8 cellular contexts compared by ENCODE assay signal in genomic region chr10:23314835-23315239, GRCh38. TPM values are rescaled to one million over a fixed set of nuclear protein-coding genes. Genes with fewer than 3 reads are reported as not detected.
DNase-seq lines count a peak whose midpoint lies in the region; ATAC-seq and TF ChIP-seq lines count a peak whose summit lies in the region.

No MANE protein-coding gene starts in this region.

- no peaks in the 10 kb centered on the region for H3K36me3 Mint-ChIP-seq in activated naive CD4-positive, alpha-beta T cell treated with anti-CD3 and anti-CD28 coated beads, Interleukin-2, amount 10 ng/mL, durations not matched to agents 7 days and 5 days
- H3K36me3 Mint-ChIP-seq in glutamatergic neuron (ENCODE audit: unreplicated experiment): no peaks in the 10 kb centered on the region

- ATAC-seq in HG02884 (IDR thresholded peaks at IDR 0.05; ENCODE audit: unreplicated experiment) (peak; percentile 54), HG02571 (IDR thresholded peaks at IDR 0.05; ENCODE audit: unreplicated experiment) (no peak)

- no peaks in the 10 kb centered on the region for H3K4me1 Mint-ChIP-seq in activated naive CD4-positive, alpha-beta T cell treated with anti-CD3 and anti-CD28 coated beads, Interleukin-2, amount 10 ng/mL, durations not matched to agents 7 days and 5 days
- no peaks in the 10 kb centered on the region for H3K4me1 Mint-ChIP-seq in glutamatergic neuron (ENCODE audit: low read depth, unreplicated experiment)

- peak; percentile 61 for DNase-seq in SIG-M5 treated with dmso at 0.1 percent for 504 hours (lab: John Stamatoyannopoulos, UW; ENCODE audit: unreplicated experiment)
- no peak for DNase-seq in SIG-M5 (lab: John Stamatoyannopoulos, UW)
- DNase-seq in NCI-H82 treated with DMSO at 0.1 percent for 48 hours (lab: John Stamatoyannopoulos, UW; ENCODE audit: unreplicated experiment): peak; percentile 3
- peak; percentile 65 for DNase-seq in activated naive CD4-positive, alpha-beta T cell treated with anti-CD3 and anti-CD28 coated beads, Interleukin-2, amount 10 ng/mL, durations not matched to agents 7 days and 5 days
- no peak for DNase-seq in glutamatergic neuron
- peak; percentile 54 for DNase-seq in putamen (ENCODE audit: low spot score)

- CTCF ChIA-PET in activated naive CD4-positive, alpha-beta T cell treated with anti-CD3 and anti-CD28 coated beads, Interleukin-2, amount 10 ng/mL, durations not matched to agents 7 days and 5 days (lab: Charles Lee): interaction anchor here (0.6 to 8.3 kb wide), 29 partner anchors 10 to 408 kb away, joined by 3 to 78 read pairs (median 4); no protein-coding TSS in a partner anchor

- peak; percentile 68 for TF ChIP-seq CTCF in glutamatergic neuron (IDR thresholded peaks at IDR 0.05; ENCODE audit: partially characterized antibody, unreplicated experiment)

- no peak overlapping the region for H3K4me3 Mint-ChIP-seq in activated naive CD4-positive, alpha-beta T cell treated with anti-CD3 and anti-CD28 coated beads, Interleukin-2, amount 10 ng/mL, durations not matched to agents 7 days and 5 days
- no peak overlapping the region for H3K4me3 Mint-ChIP-seq in glutamatergic neuron (ENCODE audit: unreplicated experiment)

- no peak overlapping the region for H3K27ac Mint-ChIP-seq in activated naive CD4-positive, alpha-beta T cell treated with anti-CD3 and anti-CD28 coated beads, Interleukin-2, amount 10 ng/mL, durations not matched to agents 7 days and 5 days
- no peak overlapping the region for H3K27ac Mint-ChIP-seq in glutamatergic neuron (ENCODE audit: unreplicated experiment)

- H3K27me3 Mint-ChIP-seq in activated naive CD4-positive, alpha-beta T cell treated with anti-CD3 and anti-CD28 coated beads, Interleukin-2, amount 10 ng/mL, durations not matched to agents 7 days and 5 days: peaks cover 10% of the 10 kb centered on the region
- H3K27me3 Mint-ChIP-seq in glutamatergic neuron (ENCODE audit: unreplicated experiment): no peaks in the 10 kb centered on the region

- peaks cover 5% of the 10 kb centered on the region for H3K9me3 Mint-ChIP-seq in activated naive CD4-positive, alpha-beta T cell treated with anti-CD3 and anti-CD28 coated beads, Interleukin-2, amount 10 ng/mL, durations not matched to agents 7 days and 5 days
- no peaks in the 10 kb centered on the region for H3K9me3 Mint-ChIP-seq in glutamatergic neuron (ENCODE audit: unreplicated experiment)

RNA-seq across cellular contexts. Expression of gene C10orf67, which starts 29.8 kb away (rescaled TPM):
- total RNA-seq in glutamatergic neuron (ENCODE audit: unreplicated experiment): not detected

Comparison
In these comparisons a context has a peak if more than half of its experiments do, and no peak if none do; other contexts are left out.
1. DNase-seq: peak in SIG-M5 treated with dmso at 0.1 percent for 504 hours (single experiment), NCI-H82 treated with DMSO at 0.1 percent for 48 hours (single experiment), activated naive CD4-positive, alpha-beta T cell treated with anti-CD3 and anti-CD28 coated beads, Interleukin-2, amount 10 ng/mL, durations not matched to agents 7 days and 5 days (single experiment) and putamen (single experiment); none in SIG-M5 (single experiment) and glutamatergic neuron (single experiment).